In genomic region chr13:105442941-105443340, GRCh38 we compare ENCODE assay signal across 11 cellular contexts.
DNase-seq lines count a peak whose midpoint lies in the region; ATAC-seq and TF ChIP-seq lines count a peak whose summit lies in the region.
"Had no signal": no experiment of that assay in that cellular context is flagged by ENCODE, and none has a peak within 500 bp of the region (broad histone marks: within the 10 kb centered on the region; RNA-seq: fewer than 3 reads in every experiment).

No MANE protein-coding gene starts in this region.

- peaks cover 9% of the 10 kb centered on the region for H3K4me1 ChIP-seq in ACC112 (ENCODE audit: control insufficient read depth, insufficient read depth, low read length, unreplicated experiment)

- TF ChIP-seq CTCF in astrocyte of the cerebellum (IDR thresholded peaks at IDR 0.05; ENCODE audit: low read depth, low read length, missing control alignments), result no peak

- no peaks in the 10 kb centered on the region for H3K79me2 ChIP-seq in ACC112 (ENCODE audit: control insufficient read depth, insufficient read depth, low read length, unreplicated experiment)

- no peaks in the 10 kb centered on the region for H3K27me3 ChIP-seq in ACC112 (ENCODE audit: insufficient read depth, low read length)

- no peaks in the 10 kb centered on the region for H3K36me3 ChIP-seq in ACC112 (ENCODE audit: insufficient read depth, low read length)

- no peak overlapping the region for H2AFZ ChIP-seq in ACC112 (ENCODE audit: low read length, unreplicated experiment)

- H3K27ac ChIP-seq in ACC112 (ENCODE audit: low read depth, low read length), result peak overlapping the region; percentile 83

- ATAC-seq in HG03521 (IDR thresholded peaks at IDR 0.05; ENCODE audit: unreplicated experiment), result no peak
- ATAC-seq: natural killer cell treated with Interleukin-12 subunit alpha and Interleukin-12 subunit beta and Interleukin-15 and Interleukin-18, amount 100 ng/mL, for 72 hours had no signal

- H3K4me3 ChIP-seq in ACC112 (ENCODE audit: low read depth, low read length) (no peak overlapping the region), astrocyte of the cerebellum (ENCODE audit: low read depth, low read length) (no peak overlapping the region)

- DNase-seq in HPDE6-E6E7 (ENCODE audit: extremely low spot score) (peak; percentile 86), astrocyte of the cerebellum (ENCODE audit: low read depth) (peak; percentile 99), kidney tubule cell (ENCODE audit: low spot score) (peak; percentile 99), NCI-H526 (lab: John Stamatoyannopoulos, UW) (no peak), pons (ENCODE audit: low spot score) (no peak)
- no peak for DNase-seq in activated naive CD4-positive, alpha-beta T cell treated with Interleukin-2 at 50 U/mL for 16 hours
- DNase-seq: Karpas-422; stimulated activated naive CD4-positive, alpha-beta T cell had no signal

- in situ Hi-C loops in astrocyte of the cerebellum (cut with HindIII; ENCODE audit: low sequenced_read_pairs), result no loop called here

Comparison
In these comparisons a context has a peak if more than half of its experiments do, and no peak if none do; other contexts are left out.
1. DNase-seq: peak in HPDE6-E6E7 (single experiment), astrocyte of the cerebellum (single experiment) and kidney tubule cell (single experiment); none in NCI-H526 (0 of 2), activated naive CD4-positive, alpha-beta T cell treated with Interleukin-2 at 50 U/mL for 16 hours (single experiment) and pons (single experiment).